10 cellular contexts compared by ENCODE assay signal in genomic region chr13:46492946-46493345, GRCh38.
DNase-seq lines count a peak whose midpoint lies in the region; ATAC-seq, FAIRE-seq and TF ChIP-seq lines count a peak whose summit lies in the region.
"Had no signal": no experiment of that assay in that cellular context is flagged by ENCODE, and none has a peak within 500 bp of the region (broad histone marks: within the 10 kb centered on the region; RNA-seq: fewer than 3 reads in every experiment).

No MANE protein-coding gene starts in this region.

- H3K9me3 Mint-ChIP-seq in chondrocyte (ENCODE audit: low read depth), result no peaks in the 10 kb centered on the region
- H3K9me3 Mint-ChIP-seq: dendritic cell treated with granulocyte-macrophage colony-stimulating factor and Interleukin-4, amounts not matched to agents 40 ng/mL and 50 ng/mL, for 4 days; stimulated activated naive CD8-positive, alpha-beta T cell treated with anti-CD3 and anti-CD28 coated beads, Interleukin-15, Interleukin-2, amounts not matched to agents 100 ng/mL and 50 ng/mL, for 24 hours had no signal

- H3K27ac ChIP-seq in 22Rv1, result no peak overlapping the region
- no peak overlapping the region for H3K27ac ChIP-seq in lower lobe of right lung
- H3K27ac ChIP-seq in aorta (ENCODE audit: low read depth in 1 of 2, low read length in 2 of 2), result no peak overlapping the region

- H3K36me3 ChIP-seq in lower lobe of right lung, result no peaks in the 10 kb centered on the region
- no peaks in the 10 kb centered on the region for H3K36me3 ChIP-seq in aorta (ENCODE audit: control insufficient read depth in 1 of 2, insufficient read depth in 2 of 2, low read length in 1 of 2)

- H3K27ac Mint-ChIP-seq in chondrocyte (ENCODE audit: unreplicated experiment), result no peak overlapping the region
- H3K27ac Mint-ChIP-seq: dendritic cell treated with granulocyte-macrophage colony-stimulating factor and Interleukin-4, amounts not matched to agents 40 ng/mL and 50 ng/mL, for 4 days; stimulated activated naive CD8-positive, alpha-beta T cell treated with anti-CD3 and anti-CD28 coated beads, Interleukin-15, Interleukin-2, amounts not matched to agents 100 ng/mL and 50 ng/mL, for 24 hours had no signal

- peak; percentile 78 for TF ChIP-seq CTCF in 22Rv1 (IDR thresholded peaks at IDR 0.05)
- TF ChIP-seq CTCF in chondrocyte (IDR thresholded peaks at IDR 0.05), result peak; percentile 91
- peak; percentile 68 for TF ChIP-seq CTCF in lower lobe of right lung (IDR thresholded peaks at IDR 0.05)

- FAIRE-seq in G401.6 (lab: Jason Lieb, UNC), result peak; percentile 82

- H3K9me3 ChIP-seq in lower lobe of right lung (no peaks in the 10 kb centered on the region), aorta (ENCODE audit: control insufficient read depth, low read length) (no peaks in the 10 kb centered on the region)

- peak in 1 of 2 donors; percentile 48 for ATAC-seq in lower lobe of right lung
- ATAC-seq in GM18498 (IDR thresholded peaks at IDR 0.05; ENCODE audit: unreplicated experiment), result no peak
- no peak for ATAC-seq in aorta (ENCODE audit: low FRiP score)

- H3K4me1 ChIP-seq in lower lobe of right lung (no peaks in the 10 kb centered on the region), aorta (ENCODE audit: control insufficient read depth in 1 of 2, insufficient read depth in 2 of 2, low read length in 2 of 2) (peaks cover 4 to 8% of the 10 kb centered on the region in 2 donors)

- H3K4me3 ChIP-seq in lower lobe of right lung, result no peak overlapping the region
- no peak overlapping the region for H3K4me3 ChIP-seq in aorta (ENCODE audit: low read length in 2 of 2)

- no peaks in the 10 kb centered on the region for H3K27me3 ChIP-seq in lower lobe of right lung (ENCODE audit: low read depth)
- H3K27me3 ChIP-seq in aorta (ENCODE audit: control insufficient read depth in 1 of 2, insufficient read depth in 2 of 2, low read length in 1 of 2), result no peaks in the 10 kb centered on the region

- peaks cover 54% of the 10 kb centered on the region for H3K4me1 Mint-ChIP-seq in chondrocyte (ENCODE audit: low read depth)

- H3K27me3 Mint-ChIP-seq in chondrocyte (ENCODE audit: low read depth), result no peaks in the 10 kb centered on the region
- H3K27me3 Mint-ChIP-seq: stimulated activated naive CD8-positive, alpha-beta T cell treated with anti-CD3 and anti-CD28 coated beads, Interleukin-15, Interleukin-2, amounts not matched to agents 100 ng/mL and 50 ng/mL, for 24 hours had no signal

- peak; percentile 48 for DNase-seq in NCI-H2227 (lab: John Stamatoyannopoulos, UW; ENCODE audit: unreplicated experiment)
- DNase-seq in chondrocyte (ENCODE audit: low spot score), result no peak
- DNase-seq in lower lobe of right lung, result no peak
- no peak for DNase-seq in NCI-H187 treated with DMSO at 0.1 percent for 48 hours (lab: John Stamatoyannopoulos, UW)
- DNase-seq in aorta, result no peak

- intact Hi-C loops in lower lobe of right lung (cut with DNase I) (no loop called here), aorta (cut with DNase I) (loop anchor here (2.0 to 10.0 kb wide), 3 partner anchors 52 to 228 kb away; partner anchors contain the start of gene LRCH1 (in 1 of the 2))

- no peaks in the 10 kb centered on the region for H3K36me3 Mint-ChIP-seq in chondrocyte (ENCODE audit: low read depth)

- no peak overlapping the region for H3K4me3 Mint-ChIP-seq in chondrocyte (ENCODE audit: unreplicated experiment)
- H3K4me3 Mint-ChIP-seq: dendritic cell treated with granulocyte-macrophage colony-stimulating factor and Interleukin-4, amounts not matched to agents 40 ng/mL and 50 ng/mL, for 4 days; stimulated activated naive CD8-positive, alpha-beta T cell treated with anti-CD3 and anti-CD28 coated beads, Interleukin-15, Interleukin-2, amounts not matched to agents 100 ng/mL and 50 ng/mL, for 24 hours had no signal

- WGBS in aorta, 2 donors, result 0% methylated on average over 1 of the region's 1 CpG
